In the genomic region with DNA sequence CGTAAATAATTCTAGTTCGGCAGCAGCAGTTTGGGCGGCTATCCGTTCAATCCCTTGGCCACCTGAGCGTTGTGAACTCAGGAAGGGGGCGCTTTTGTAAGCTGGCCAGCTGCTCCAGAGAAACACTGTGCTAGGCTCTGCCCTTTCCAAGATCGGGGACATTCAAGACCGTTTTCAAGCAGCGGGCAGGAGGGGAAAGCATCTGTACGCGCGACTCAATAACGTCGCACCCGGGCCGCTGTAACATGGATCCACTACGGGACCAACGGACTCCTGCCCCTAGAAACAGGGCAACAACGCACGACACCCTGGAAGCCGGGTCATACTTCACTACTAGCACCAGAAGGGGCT, we compare ENCODE assay signal across 8 cellular contexts. TPM values are rescaled to one million over a fixed set of nuclear protein-coding genes. Genes with fewer than 3 reads are reported as not detected.
DNase-seq lines count a peak whose midpoint lies in the region; ATAC-seq, FAIRE-seq and TF ChIP-seq lines count a peak whose summit lies in the region.

No MANE protein-coding gene starts in this region.

- no peak overlapping the region for H3K27ac ChIP-seq in muscle layer of colon (ENCODE audit: low read depth, low read length)

- H3K9me3 ChIP-seq in muscle layer of colon (ENCODE audit: low read length) = no peaks in the 10 kb centered on the region

- TF ChIP-seq CTCF in bronchial epithelial cell (IDR thresholded peaks at IDR 0.05; ENCODE audit: insufficient read depth, low read length, severe bottlenecking) = no peak

- no peak overlapping the region for H3K9ac ChIP-seq in muscle layer of colon (ENCODE audit: low read length)

- ATAC-seq in HG03469 (IDR thresholded peaks at IDR 0.05; ENCODE audit: unreplicated experiment) = no peak

- no peak for FAIRE-seq in bronchial epithelial cell (lab: Jason Lieb, UNC)

- H3K4me3 ChIP-seq in H7 (ENCODE audit: insufficient read depth, low read depth, low read length) (peak overlapping the region; percentile 97), bronchial epithelial cell (ENCODE audit: low read depth, low read length) (peak overlapping the region; percentile 86), muscle layer of colon (ENCODE audit: low read depth in 1 of 2, low read length in 2 of 2) (peak overlapping the region; percentile 55 to 59)

- H3K27me3 ChIP-seq in H7 (ENCODE audit: control insufficient read depth, insufficient read depth, low read length) (no peaks in the 10 kb centered on the region), bronchial epithelial cell (ENCODE audit: control insufficient read depth, insufficient read depth, low read length) (no peaks in the 10 kb centered on the region), muscle layer of colon (ENCODE audit: control insufficient read depth in 1 of 2, insufficient read depth in 2 of 2, low read length in 2 of 2) (no peaks in the 10 kb centered on the region)

- H3K4me1 ChIP-seq in muscle layer of colon (ENCODE audit: insufficient read depth, low read length) = no peaks in the 10 kb centered on the region

- H3K36me3 ChIP-seq in H7 (replicated peaks; ENCODE audit: control insufficient read depth, insufficient read depth, low read length) = peaks cover 14% of the 10 kb centered on the region
- no peaks in the 10 kb centered on the region for H3K36me3 ChIP-seq in bronchial epithelial cell (ENCODE audit: control insufficient read depth, insufficient read depth, low read length)
- H3K36me3 ChIP-seq in muscle layer of colon (ENCODE audit: insufficient read depth, low read length) = no peaks in the 10 kb centered on the region

- DNase-seq in ELR (ENCODE audit: low read depth) (peak; percentile 49), H7 (peak; percentile 49), NCI-H2227 (lab: John Stamatoyannopoulos, UW; ENCODE audit: unreplicated experiment) (peak; percentile 55), bronchial epithelial cell (ENCODE audit: low read depth) (peak; percentile 29), foreskin melanocyte (no peak), NCI-H2029 (lab: John Stamatoyannopoulos, UW) (no peak)

RNA-seq across cellular contexts. Expression of a gene that starts 0.5 kb away (rescaled TPM):
- total RNA-seq in H7 (2014; rRNA removed; shearing (Covaris generic)) = 159 and 249 TPM in 2 replicates
- total RNA-seq in bronchial epithelial cell = 0.79 and 2.0 TPM in 2 replicates

RNA-seq across cellular contexts. Expression of a gene that starts 26.0 kb away (rescaled TPM):
- total RNA-seq in H7 (2014; rRNA removed; shearing (Covaris generic)) = 24.6 and 31.8 TPM in 2 replicates
- 17.3 and 21.9 TPM in 2 replicates for total RNA-seq in bronchial epithelial cell

RNA-seq across cellular contexts. Expression of a gene that starts 52.7 kb away (rescaled TPM):
- 0.38 and 1.2 TPM in 2 replicates for total RNA-seq in H7 (2014; rRNA removed; shearing (Covaris generic))
- total RNA-seq in bronchial epithelial cell = 0.13 and 0.53 TPM in 2 replicates

Comparison
In these comparisons a context has a peak if more than half of its experiments do, and no peak if none do; other contexts are left out.
1. DNase-seq: peak in ELR (single experiment), H7 (single experiment), NCI-H2227 (single experiment) and bronchial epithelial cell (single experiment); none in foreskin melanocyte (single experiment) and NCI-H2029 (single experiment).
2. RNA of a gene that starts 0.5 kb away (total RNA-seq): 159 to 249 TPM in H7; 0.79 to 2.0 TPM in bronchial epithelial cell; every median in the first group is over 10 times any median in the second.
3. Peak in every context shown above with its lines, with median percentiles within 50 percentile points of each other: H3K4me3 ChIP-seq.